19 cellular contexts compared by ENCODE assay signal in the genomic region with DNA sequence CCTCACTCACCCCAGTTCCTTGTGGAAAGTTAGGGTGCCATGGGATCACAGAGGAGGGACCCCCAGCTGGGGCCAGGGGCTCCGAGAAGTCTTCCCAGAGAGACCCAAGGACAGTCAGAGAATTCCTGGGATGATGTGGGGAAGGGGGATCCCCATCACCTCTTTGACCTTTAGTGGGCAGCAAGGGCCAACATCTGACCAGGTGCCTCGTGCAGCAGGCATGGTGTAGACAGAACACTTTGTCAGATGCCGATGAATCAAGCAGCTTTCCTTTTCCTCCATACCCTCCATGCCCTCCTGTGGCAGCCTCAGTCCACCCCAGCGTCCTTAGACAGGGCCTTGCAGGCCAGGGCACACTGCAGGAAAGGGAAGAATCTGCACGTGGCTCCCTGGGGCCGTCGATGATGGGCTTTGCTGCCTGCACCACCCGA. TPM values are rescaled to one million over a fixed set of nuclear protein-coding genes. Genes with fewer than 3 reads are reported as not detected.
DNase-seq lines count a peak whose midpoint lies in the region; ATAC-seq and TF ChIP-seq lines count a peak whose summit lies in the region.
"Had no signal": no experiment of that assay in that cellular context is flagged by ENCODE, and none has a peak within 500 bp of the region (broad histone marks: within the 10 kb centered on the region; RNA-seq: fewer than 3 reads in every experiment).

No MANE protein-coding gene starts in this region.

- H3K36me3 Mint-ChIP-seq in activated CD4-positive, alpha-beta memory T cell treated with anti-CD3 and anti-CD28 coated beads, Interleukin-2, amount 10 ng/mL, durations not matched to agents 7 days and 5 days (ENCODE audit: low read depth): no peaks in the 10 kb centered on the region
- no peaks in the 10 kb centered on the region for H3K36me3 Mint-ChIP-seq in activated CD4-positive, alpha-beta memory T cell treated with anti-CD3 and anti-CD28 coated beads for 36 hours
- H3K36me3 Mint-ChIP-seq in natural killer cell treated with Interleukin-12 subunit alpha and Interleukin-12 subunit beta and Interleukin-15 and Interleukin-18, amount 100 ng/mL, for 72 hours: no peaks in the 10 kb centered on the region
- no peaks in the 10 kb centered on the region for H3K36me3 Mint-ChIP-seq in type B pancreatic cell

- CTCF ChIA-PET in activated CD4-positive, alpha-beta memory T cell treated with anti-CD3 and anti-CD28 coated beads, Interleukin-2, amount 10 ng/mL, durations not matched to agents 7 days and 5 days (lab: Charles Lee): interaction anchor here (1.0 to 11.5 kb wide), 3 partner anchors 45 to 86 kb away, joined by 4 to 230 read pairs (median 8); no protein-coding TSS in a partner anchor
- CTCF ChIA-PET in activated CD4-positive, alpha-beta memory T cell treated with anti-CD3 and anti-CD28 coated beads for 36 hours (lab: Charles Lee): interaction anchor here (1.0 to 18.4 kb wide), 4 partner anchors 26 to 154 kb away, joined by 5 to 313 read pairs (median 12); partner anchors contain the start of gene GPR55

- H3K27me3 ChIP-seq in dorsolateral prefrontal cortex: no peaks in the 10 kb centered on the region
- H3K27me3 ChIP-seq: Peyer's patch, upper lobe of left lung had no signal

- POLR2A ChIA-PET in activated CD4-positive, alpha-beta memory T cell treated with anti-CD3 and anti-CD28 coated beads, Interleukin-2, amount 10 ng/mL, durations not matched to agents 7 days and 5 days (lab: Charles Lee): interaction anchor here (1.2 kb wide), 1 partner anchor 27 kb away, joined by 4 read pairs; no protein-coding TSS in a partner anchor
- POLR2A ChIA-PET in activated CD4-positive, alpha-beta memory T cell treated with anti-CD3 and anti-CD28 coated beads for 36 hours (lab: Charles Lee): interaction anchor here (1.2 kb wide), 1 partner anchor 16 kb away, joined by 3 read pairs; no protein-coding TSS in a partner anchor

- H3K27ac ChIP-seq in dorsolateral prefrontal cortex: peak overlapping the region in 53 of 59 donors; percentile 7 to 86 (median 66)
- H3K27ac ChIP-seq: epithelial cell of prostate, Peyer's patch, upper lobe of left lung, WERI-Rb-1 had no signal

- intact Hi-C loops in activated CD4-positive, alpha-beta memory T cell treated with anti-CD3 and anti-CD28 coated beads for 36 hours (cut with micrococcal nuclease): no loop called here
- intact Hi-C loops in dorsolateral prefrontal cortex (cut with DNase I): no loop called here

- no peak overlapping the region for H3K27ac Mint-ChIP-seq in activated CD4-positive, alpha-beta memory T cell treated with anti-CD3 and anti-CD28 coated beads, Interleukin-2, amount 10 ng/mL, durations not matched to agents 7 days and 5 days
- H3K27ac Mint-ChIP-seq in activated CD4-positive, alpha-beta memory T cell treated with anti-CD3 and anti-CD28 coated beads for 36 hours: no peak overlapping the region
- H3K27ac Mint-ChIP-seq in natural killer cell treated with Interleukin-12 subunit alpha and Interleukin-12 subunit beta and Interleukin-15 and Interleukin-18, amount 100 ng/mL, for 72 hours: no peak overlapping the region
- no peak overlapping the region for H3K27ac Mint-ChIP-seq in type B pancreatic cell
- H3K27ac Mint-ChIP-seq: B cell had no signal

- no peak overlapping the region for H3K4me3 Mint-ChIP-seq in activated CD4-positive, alpha-beta memory T cell treated with anti-CD3 and anti-CD28 coated beads, Interleukin-2, amount 10 ng/mL, durations not matched to agents 7 days and 5 days
- H3K4me3 Mint-ChIP-seq in activated CD4-positive, alpha-beta memory T cell treated with anti-CD3 and anti-CD28 coated beads for 36 hours: no peak overlapping the region
- no peak overlapping the region for H3K4me3 Mint-ChIP-seq in natural killer cell treated with Interleukin-12 subunit alpha and Interleukin-12 subunit beta and Interleukin-15 and Interleukin-18, amount 100 ng/mL, for 72 hours
- H3K4me3 Mint-ChIP-seq in type B pancreatic cell: no peak overlapping the region
- H3K4me3 Mint-ChIP-seq: B cell; stimulated activated naive CD8-positive, alpha-beta T cell treated with anti-CD3 and anti-CD28 coated beads, Interleukin-15, Interleukin-2, amounts not matched to agents 100 ng/mL and 50 ng/mL, for 24 hours had no signal

- no peak overlapping the region for H3K4me3 ChIP-seq in dorsolateral prefrontal cortex
- H3K4me3 ChIP-seq: Peyer's patch, upper lobe of left lung had no signal

- peaks cover 29% of the 10 kb centered on the region for H3K4me1 Mint-ChIP-seq in activated CD4-positive, alpha-beta memory T cell treated with anti-CD3 and anti-CD28 coated beads, Interleukin-2, amount 10 ng/mL, durations not matched to agents 7 days and 5 days
- peaks cover 27% of the 10 kb centered on the region for H3K4me1 Mint-ChIP-seq in activated CD4-positive, alpha-beta memory T cell treated with anti-CD3 and anti-CD28 coated beads for 36 hours (ENCODE audit: low read depth)
- H3K4me1 Mint-ChIP-seq in natural killer cell treated with Interleukin-12 subunit alpha and Interleukin-12 subunit beta and Interleukin-15 and Interleukin-18, amount 100 ng/mL, for 72 hours (ENCODE audit: low read depth in 2 of 2): peaks cover 9 to 12% of the 10 kb centered on the region in 2 donors
- H3K4me1 Mint-ChIP-seq in type B pancreatic cell (ENCODE audit: unreplicated experiment): peaks cover 12% of the 10 kb centered on the region

- H3K9me3 Mint-ChIP-seq in activated CD4-positive, alpha-beta memory T cell treated with anti-CD3 and anti-CD28 coated beads, Interleukin-2, amount 10 ng/mL, durations not matched to agents 7 days and 5 days: no peaks in the 10 kb centered on the region
- no peaks in the 10 kb centered on the region for H3K9me3 Mint-ChIP-seq in activated CD4-positive, alpha-beta memory T cell treated with anti-CD3 and anti-CD28 coated beads for 36 hours
- no peaks in the 10 kb centered on the region for H3K9me3 Mint-ChIP-seq in natural killer cell treated with Interleukin-12 subunit alpha and Interleukin-12 subunit beta and Interleukin-15 and Interleukin-18, amount 100 ng/mL, for 72 hours
- no peaks in the 10 kb centered on the region for H3K9me3 Mint-ChIP-seq in type B pancreatic cell
- H3K9me3 Mint-ChIP-seq: stimulated activated naive CD8-positive, alpha-beta T cell treated with anti-CD3 and anti-CD28 coated beads, Interleukin-15, Interleukin-2, amounts not matched to agents 100 ng/mL and 50 ng/mL, for 24 hours had no signal

- TF ChIP-seq CTCF in dorsolateral prefrontal cortex (IDR thresholded peaks at IDR 0.05 in 54 of 56, conservative IDR thresholded peaks at IDR 0.05 in 2 of 56; ENCODE audit: low read depth in 1 of 56, partially characterized antibody in 56 of 56) (no peak), type B pancreatic cell (conservative IDR thresholded peaks at IDR 0.05) (no peak)

- peak; percentile 11 for DNase-seq in activated CD4-positive, alpha-beta memory T cell treated with anti-CD3 and anti-CD28 coated beads, Interleukin-2, amount 10 ng/mL, durations not matched to agents 7 days and 5 days
- DNase-seq in activated CD4-positive, alpha-beta memory T cell treated with anti-CD3 and anti-CD28 coated beads for 36 hours: no peak
- peak in 7 of 10 donors; percentile 3 to 33 (median 20) for DNase-seq in dorsolateral prefrontal cortex
- peak; percentile 25 for DNase-seq in natural killer cell treated with Interleukin-12 subunit alpha and Interleukin-12 subunit beta and Interleukin-15 and Interleukin-18, amount 100 ng/mL, for 72 hours (ENCODE audit: low spot score)
- DNase-seq in type B pancreatic cell (ENCODE audit: extremely low spot score, unreplicated experiment): peak; percentile 55
- no peak for DNase-seq in T-helper 1 cell
- DNase-seq in KG1 (lab: John Stamatoyannopoulos, UW): no peak
- DNase-seq in NCI-H510A (lab: John Stamatoyannopoulos, UW): no peak
- DNase-seq: NCI-H2029; stimulated activated CD4-positive, alpha-beta T cell treated with anti-CD3 and anti-CD28 coated beads, Interleukin-1b, Interleukin-23, amount 100 ng/mL, for 48 hours; WERI-Rb-1 had no signal

- peaks cover 33% of the 10 kb centered on the region for H3K27me3 Mint-ChIP-seq in activated CD4-positive, alpha-beta memory T cell treated with anti-CD3 and anti-CD28 coated beads, Interleukin-2, amount 10 ng/mL, durations not matched to agents 7 days and 5 days
- peaks cover 27% of the 10 kb centered on the region for H3K27me3 Mint-ChIP-seq in activated CD4-positive, alpha-beta memory T cell treated with anti-CD3 and anti-CD28 coated beads for 36 hours
- H3K27me3 Mint-ChIP-seq in natural killer cell treated with Interleukin-12 subunit alpha and Interleukin-12 subunit beta and Interleukin-15 and Interleukin-18, amount 100 ng/mL, for 72 hours: peaks cover 52 to 66% of the 10 kb centered on the region in 2 donors
- peaks cover 18% of the 10 kb centered on the region for H3K27me3 Mint-ChIP-seq in type B pancreatic cell
- H3K27me3 Mint-ChIP-seq: B cell had no signal

- no peak for ATAC-seq in natural killer cell treated with Interleukin-12 subunit alpha and Interleukin-12 subunit beta and Interleukin-15 and Interleukin-18, amount 100 ng/mL, for 72 hours

RNA-seq across cellular contexts. Expression of gene GPR55, which starts 26.4 kb away (rescaled TPM):
- total RNA-seq in activated CD4-positive, alpha-beta memory T cell treated with anti-CD3 and anti-CD28 coated beads, Interleukin-2, amount 10 ng/mL, durations not matched to agents 7 days and 5 days: 1 to 10 TPM; 7.3 to 7.4 TPM
- 1 to 10 TPM; 1.5 to 1.6 TPM for total RNA-seq in activated CD4-positive, alpha-beta memory T cell treated with anti-CD3 and anti-CD28 coated beads for 36 hours
- 1 to 10 TPM in 74 of 120 experiments, under 1 TPM in 46; 0.14 to 6.3 (median 1.2) TPM for total RNA-seq in dorsolateral prefrontal cortex
- total RNA-seq in natural killer cell treated with Interleukin-12 subunit alpha and Interleukin-12 subunit beta and Interleukin-15 and Interleukin-18, amount 100 ng/mL, for 72 hours: 1 to 10 TPM in 1 of 2 donors, under 1 TPM in 1; 0.26 to 5.5 TPM
- total RNA-seq in type B pancreatic cell (ENCODE audit: low replicate concordance): 0.24 TPM in 1 of 2 replicates, not detected in the other
- total RNA-seq: dermis blood vessel endothelial cell, fibroblast of villous mesenchyme, lung microvascular endothelial cell had no signal

RNA-seq across cellular contexts. Expression of gene ITM2C, which starts 33.9 kb away (rescaled TPM):
- 10 to 100 TPM; 25.4 to 26.8 TPM for total RNA-seq in activated CD4-positive, alpha-beta memory T cell treated with anti-CD3 and anti-CD28 coated beads, Interleukin-2, amount 10 ng/mL, durations not matched to agents 7 days and 5 days
- total RNA-seq in activated CD4-positive, alpha-beta memory T cell treated with anti-CD3 and anti-CD28 coated beads for 36 hours: 10 to 100 TPM; 19.5 to 23.0 TPM
- 1,000 to 10,000 TPM in 1 of 120 experiments, 100 to 1,000 TPM in 119; 391 to 1,107 (median 596) TPM for total RNA-seq in dorsolateral prefrontal cortex
- total RNA-seq in natural killer cell treated with Interleukin-12 subunit alpha and Interleukin-12 subunit beta and Interleukin-15 and Interleukin-18, amount 100 ng/mL, for 72 hours: 10 to 100 TPM in 1 of 2 donors, 1 to 10 TPM in 1; 2.7 to 21.7 TPM
- 211 and 285 TPM in 2 replicates for total RNA-seq in type B pancreatic cell (ENCODE audit: low replicate concordance)

Comparison
In these comparisons a context has a peak if more than half of its experiments do, and no peak if none do; other contexts are left out.
1. DNase-seq: peak in activated CD4-positive, alpha-beta memory T cell treated with anti-CD3 and anti-CD28 coated beads, Interleukin-2, amount 10 ng/mL, durations not matched to agents 7 days and 5 days (single experiment), dorsolateral prefrontal cortex (7 of 10), natural killer cell treated with Interleukin-12 subunit alpha and Interleukin-12 subunit beta and Interleukin-15 and Interleukin-18, amount 100 ng/mL, for 72 hours (single experiment) and type B pancreatic cell (single experiment); none in activated CD4-positive, alpha-beta memory T cell treated with anti-CD3 and anti-CD28 coated beads for 36 hours (single experiment), T-helper 1 cell (0 of 5), KG1 (single experiment) and NCI-H510A (single experiment).